In the genomic region with DNA sequence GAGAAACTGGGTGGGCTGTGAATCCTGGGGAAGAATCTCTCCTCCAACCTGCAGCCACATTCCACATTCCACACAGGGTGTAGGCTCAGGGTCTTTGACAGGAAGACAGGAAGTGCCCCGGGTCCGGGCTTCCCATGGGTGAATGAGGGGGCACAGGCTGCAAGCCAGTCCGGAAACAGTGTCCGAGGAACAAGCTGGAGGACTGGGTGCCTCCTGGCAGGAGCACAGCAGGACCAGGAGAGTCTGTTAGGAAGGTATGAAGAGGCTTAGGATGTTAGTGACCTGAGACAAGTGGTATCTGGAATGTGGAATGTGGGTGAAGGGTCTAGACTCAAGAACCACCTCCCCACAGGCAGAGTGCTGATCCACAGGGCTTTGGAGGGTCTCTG, we compare ENCODE assay signal across 26 cellular contexts.
"Had no signal": no experiment of that assay in that cellular context is flagged by ENCODE, and none has a peak within 500 bp of the region (broad histone marks: within the 10 kb centered on the region; RNA-seq: fewer than 3 reads in every experiment).

No MANE protein-coding gene starts in this region.

- H3K4me3 ChIP-seq: esophagus squamous epithelium, heart right ventricle, left lung, testis had no signal

- H3K4me1 ChIP-seq: parathyroid adenoma had no signal

- H2AFZ ChIP-seq: parathyroid adenoma had no signal

- FAIRE-seq: astrocyte, TTC549 had no signal

- H3K27me3 ChIP-seq: esophagus squamous epithelium, heart right ventricle, left lung, testis had no signal

- H3K27ac ChIP-seq: epithelial cell of prostate, left lung, parathyroid adenoma, testis, VCaP had no signal

- H3K79me2 ChIP-seq: parathyroid adenoma had no signal

- DNase-seq: activated CD4-positive, alpha-beta T cell treated with anti-CD3 and anti-CD28 coated beads for 48 hours; activated CD4-positive, alpha-beta T cell treated with anti-CD3 and anti-CD28 coated beads, Interleukin-2, amount 50 U/mL, for 48 hours; activated CD8-positive, alpha-beta memory T cell treated with anti-CD3 and anti-CD28 coated beads for 24 hours; activated gamma-delta T cell; activated naive CD4-positive, alpha-beta T cell treated with anti-CD3 and anti-CD28 coated beads, Interleukin-2, amount 10 ng/mL, durations not matched to agents 7 days and 5 days; activated naive CD8-positive, alpha-beta T cell treated with anti-CD3 and anti-CD28 coated beads, Interleukin-2, amount 10 ng/mL, durations not matched to agents 7 days and 5 days; activated T-cell treated with anti-CD3 and anti-CD28 coated beads, Interleukin-2, amount 50 U/mL, for 1 hour; central memory CD4-positive, alpha-beta T cell; effector CD4-positive, alpha-beta T cell; esophagus squamous epithelium; foreskin melanocyte; heart right ventricle; left lung; mammary epithelial cell; naive B cell; nucleus accumbens; right cardiac atrium; stimulated activated CD4-positive, alpha-beta T cell treated with anti-CD3 and anti-CD28 coated beads, Interleukin-2, amount 100 ng/mL, for 48 hours; stimulated activated naive CD4-positive, alpha-beta T cell treated with Interleukin-2 at 50 U/mL for 16 hours; testis had no signal

- H3K9ac ChIP-seq: parathyroid adenoma had no signal

- ATAC-seq: activated CD4-positive, CD25-positive, alpha-beta regulatory T cell treated with anti-CD3 and anti-CD28 coated beads, Interleukin-2, amount 50 U/mL, for 24 hours; heart right ventricle; left lung; right cardiac atrium had no signal

- H3K9me3 ChIP-seq: esophagus squamous epithelium, heart right ventricle, left lung, testis had no signal
